ENCODE assay signal across 20 cellular contexts in genomic region chr12:70822431-70822830, GRCh38.
DNase-seq lines count a peak whose midpoint lies in the region; ATAC-seq, FAIRE-seq and TF ChIP-seq lines count a peak whose summit lies in the region.
"Had no signal": no experiment of that assay in that cellular context is flagged by ENCODE, and none has a peak within 500 bp of the region (broad histone marks: within the 10 kb centered on the region; RNA-seq: fewer than 3 reads in every experiment).

No MANE protein-coding gene starts in this region.

- DNase-seq in G401 (ENCODE audit: low spot score) (peak; percentile 86), SK-N-MC (ENCODE audit: low read depth, low spot score) (no peak), endothelial cell of umbilical vein (ENCODE audit: low read depth, low spot score) (peak; percentile 3), heart right ventricle (no peak)
- DNase-seq in activated naive CD8-positive, alpha-beta T cell treated with anti-CD3 and anti-CD28 coated beads for 36 hours, result no peak
- DNase-seq in activated T-cell treated with anti-CD3 and anti-CD28 coated beads, Interleukin-2, amount 50 U/mL, for 24 hours, result no peak
- DNase-seq: AML-193; Calu3; CD4-positive, alpha-beta memory T cell; DMS79 treated with DMSO at 0.1 percent for 48 hours; HFFc6; IMR-90 had no signal

- in situ Hi-C loops in G401 (cut with HindIII; ENCODE audit: low sequenced_read_pairs), result no loop called here

- H4K20me1 ChIP-seq in endothelial cell of umbilical vein (replicated peaks; ENCODE audit: control insufficient read depth, extremely low read depth, insufficient read depth, low read length), result no peaks in the 10 kb centered on the region
- H4K20me1 ChIP-seq: BLaER1 had no signal

- no peak overlapping the region for H3K27ac Mint-ChIP-seq in activated naive CD8-positive, alpha-beta T cell treated with anti-CD3 and anti-CD28 coated beads for 36 hours
- H3K27ac Mint-ChIP-seq in activated T-cell treated with anti-CD3 and anti-CD28 coated beads, Interleukin-2, amount 50 U/mL, for 24 hours, result no peak overlapping the region
- H3K27ac Mint-ChIP-seq: CD14-positive monocyte; CD4-positive, alpha-beta memory T cell; HFFc6 had no signal

- H3K27me3 ChIP-seq in endothelial cell of umbilical vein (ENCODE audit: control insufficient read depth in 2 of 2, insufficient read depth in 2 of 2, low read length in 2 of 2), result no peaks in the 10 kb centered on the region
- H3K27me3 ChIP-seq in heart right ventricle, result no peaks in the 10 kb centered on the region
- H3K27me3 ChIP-seq: BLaER1 had no signal

- dilution Hi-C loops in endothelial cell of umbilical vein (cut with MboI; ENCODE audit: extremely low pct_ligation_motif_present, low sequenced_read_pairs), result no loop called here

- H3K4me3 ChIP-seq in SK-N-MC (no peak overlapping the region), endothelial cell of umbilical vein (replicated peaks in 1 of 3; ENCODE audit: insufficient read depth in 1 of 3, low read depth in 1 of 3, low read length in 3 of 3) (no peak overlapping the region), heart right ventricle (no peak overlapping the region)
- H3K4me3 ChIP-seq: BLaER1, GM12878, K562 had no signal

- WGBS in heart right ventricle, 2 donors, result 58 to 75% methylated on average over 3 of the region's 3 CpGs

- no peak for ATAC-seq in heart right ventricle
- ATAC-seq: GM12878, HCT116 had no signal

- no peaks in the 10 kb centered on the region for H3K4me1 Mint-ChIP-seq in activated naive CD8-positive, alpha-beta T cell treated with anti-CD3 and anti-CD28 coated beads for 36 hours
- H3K4me1 Mint-ChIP-seq in activated T-cell treated with anti-CD3 and anti-CD28 coated beads, Interleukin-2, amount 50 U/mL, for 24 hours (ENCODE audit: low read depth), result no peaks in the 10 kb centered on the region
- H3K4me1 Mint-ChIP-seq: CD14-positive monocyte had no signal

- H3K27me3 Mint-ChIP-seq in activated naive CD8-positive, alpha-beta T cell treated with anti-CD3 and anti-CD28 coated beads for 36 hours, result no peaks in the 10 kb centered on the region
- H3K27me3 Mint-ChIP-seq in activated T-cell treated with anti-CD3 and anti-CD28 coated beads, Interleukin-2, amount 50 U/mL, for 24 hours, result no peaks in the 10 kb centered on the region
- H3K27me3 Mint-ChIP-seq: CD4-positive, alpha-beta memory T cell had no signal

- POLR2A ChIA-PET in endothelial cell of umbilical vein (lab: Charles Lee), result no interaction called here

- H3K79me2 ChIP-seq in endothelial cell of umbilical vein (ENCODE audit: control insufficient read depth, insufficient read depth, low read length), result no peaks in the 10 kb centered on the region

- FAIRE-seq in endothelial cell of umbilical vein (lab: Jason Lieb, UNC), result no peak
- FAIRE-seq: A204.1, GM19239, HTR-8/SVneo, K562 had no signal

- H3K36me3 ChIP-seq in SK-N-MC (ENCODE audit: insufficient read depth, low read length) (no peaks in the 10 kb centered on the region), endothelial cell of umbilical vein (ENCODE audit: control insufficient read depth in 2 of 2, extremely low read depth in 1 of 2, insufficient read depth in 2 of 2, low read length in 2 of 2) (no peaks in the 10 kb centered on the region), heart right ventricle (no peaks in the 10 kb centered on the region)
- H3K36me3 ChIP-seq: BLaER1 had no signal

- no peak overlapping the region for H2AFZ ChIP-seq in endothelial cell of umbilical vein (ENCODE audit: low read depth, low read length)

- no peak overlapping the region for H3K9ac ChIP-seq in SK-N-MC (ENCODE audit: insufficient read length)
- H3K9ac ChIP-seq in endothelial cell of umbilical vein (replicated peaks; ENCODE audit: extremely low read depth, insufficient read depth, low read length), result no peak overlapping the region
- H3K9ac ChIP-seq: BLaER1 had no signal

- no TSS peak for BruUV-seq in endothelial cell of umbilical vein (replicated peaks; lab: Mats Ljungman, UMichigan)

- H3K9me3 ChIP-seq in SK-N-MC (ENCODE audit: low read depth, low read length) (no peaks in the 10 kb centered on the region), endothelial cell of umbilical vein (replicated peaks; ENCODE audit: control insufficient read depth, insufficient read depth, low read length) (no peaks in the 10 kb centered on the region), heart right ventricle (peaks cover 0 to 9% (median 0%) of the 10 kb centered on the region in 11 donors)

- H3K9me3 Mint-ChIP-seq in activated naive CD8-positive, alpha-beta T cell treated with anti-CD3 and anti-CD28 coated beads for 36 hours, result peaks cover 4% of the 10 kb centered on the region
- no peaks in the 10 kb centered on the region for H3K9me3 Mint-ChIP-seq in activated T-cell treated with anti-CD3 and anti-CD28 coated beads, Interleukin-2, amount 50 U/mL, for 24 hours

- TF ChIP-seq CTCF in endothelial cell of umbilical vein (IDR thresholded peaks at IDR 0.05; ENCODE audit: extremely low read depth in 1 of 2, insufficient read depth in 1 of 2, low read depth in 1 of 2, low read length in 2 of 2) (no peak), heart right ventricle (IDR thresholded peaks at IDR 0.05) (no peak)

- H3K4me3 Mint-ChIP-seq in activated naive CD8-positive, alpha-beta T cell treated with anti-CD3 and anti-CD28 coated beads for 36 hours, result no peak overlapping the region
- no peak overlapping the region for H3K4me3 Mint-ChIP-seq in activated T-cell treated with anti-CD3 and anti-CD28 coated beads, Interleukin-2, amount 50 U/mL, for 24 hours
- H3K4me3 Mint-ChIP-seq: CD14-positive monocyte; CD4-positive, alpha-beta memory T cell; HFFc6 had no signal

- H3K27ac ChIP-seq in SK-N-MC (peak overlapping the region; percentile 33; the same call in 1 of the 2 replicates), endothelial cell of umbilical vein (ENCODE audit: insufficient read depth, low read depth, low read length) (no peak overlapping the region), heart right ventricle (no peak overlapping the region)
- H3K27ac ChIP-seq: BLaER1 had no signal

- intact Hi-C loops in endothelial cell of umbilical vein (cut with micrococcal nuclease) (no loop called here), heart right ventricle (cut with DNase I) (no loop called here)

- no peaks in the 10 kb centered on the region for H3K9me1 ChIP-seq in endothelial cell of umbilical vein (replicated peaks; ENCODE audit: control insufficient read depth, extremely low read depth, insufficient read depth, low read length)

- CTCF ChIA-PET in endothelial cell of umbilical vein (lab: Charles Lee), result no interaction called here

- TF ChIP-seq POLR2A in endothelial cell of umbilical vein (IDR thresholded peaks at IDR 0.05; ENCODE audit: low read depth, low read length), result no peak

- no peaks in the 10 kb centered on the region for H3K4me1 ChIP-seq in endothelial cell of umbilical vein (ENCODE audit: control insufficient read depth, extremely low read depth, insufficient read depth, low read length)
- no peaks in the 10 kb centered on the region for H3K4me1 ChIP-seq in heart right ventricle
- H3K4me1 ChIP-seq: BLaER1 had no signal

- no peaks in the 10 kb centered on the region for H3K36me3 Mint-ChIP-seq in activated naive CD8-positive, alpha-beta T cell treated with anti-CD3 and anti-CD28 coated beads for 36 hours
- no peaks in the 10 kb centered on the region for H3K36me3 Mint-ChIP-seq in activated T-cell treated with anti-CD3 and anti-CD28 coated beads, Interleukin-2, amount 50 U/mL, for 24 hours (ENCODE audit: low read depth)
- H3K36me3 Mint-ChIP-seq: CD14-positive monocyte; CD4-positive, alpha-beta memory T cell had no signal

- no peak overlapping the region for H3K4me2 ChIP-seq in endothelial cell of umbilical vein (ENCODE audit: insufficient read depth, low read length)
- H3K4me2 ChIP-seq: BLaER1 had no signal

TF ChIP-seq in endothelial cell of umbilical vein, 7 proteins besides CTCF, POLR2A, EP300 and RAD21:
- TF ChIP-seq MYC (IDR thresholded peaks at IDR 0.05; ENCODE audit: low read depth, low read length), result no peak
- TF ChIP-seq MAX (IDR thresholded peaks at IDR 0.05; ENCODE audit: insufficient read depth, insufficient read length), result no peak
- TF ChIP-seq POLR2AphosphoS5 (IDR thresholded peaks at IDR 0.05; ENCODE audit: insufficient read depth, low read depth, low read length), result no peak
- no peak for TF ChIP-seq GATA2 (IDR thresholded peaks at IDR 0.05; ENCODE audit: insufficient read depth, insufficient read length, low read depth, low read length)
- TF ChIP-seq EZH2 (IDR thresholded peaks at IDR 0.05; ENCODE audit: borderline replicate concordance, low read depth, low read length, severe bottlenecking), result no peak
- no peak for TF ChIP-seq JUN (IDR thresholded peaks at IDR 0.05; ENCODE audit: borderline replicate concordance, insufficient read depth, insufficient read length, low read depth)
- no peak for TF ChIP-seq FOS (IDR thresholded peaks at IDR 0.05; ENCODE audit: borderline replicate concordance, insufficient read depth, low read length)

Comparison
In these comparisons a context has a peak if more than half of its experiments do, and no peak if none do; other contexts are left out.
1. DNase-seq: peak in G401 (single experiment) and endothelial cell of umbilical vein (single experiment); none in SK-N-MC (single experiment), activated naive CD8-positive, alpha-beta T cell treated with anti-CD3 and anti-CD28 coated beads for 36 hours (single experiment), activated T-cell treated with anti-CD3 and anti-CD28 coated beads, Interleukin-2, amount 50 U/mL, for 24 hours (single experiment) and heart right ventricle (0 of 2).